4 cellular contexts compared by ENCODE assay signal in the genomic region with DNA sequence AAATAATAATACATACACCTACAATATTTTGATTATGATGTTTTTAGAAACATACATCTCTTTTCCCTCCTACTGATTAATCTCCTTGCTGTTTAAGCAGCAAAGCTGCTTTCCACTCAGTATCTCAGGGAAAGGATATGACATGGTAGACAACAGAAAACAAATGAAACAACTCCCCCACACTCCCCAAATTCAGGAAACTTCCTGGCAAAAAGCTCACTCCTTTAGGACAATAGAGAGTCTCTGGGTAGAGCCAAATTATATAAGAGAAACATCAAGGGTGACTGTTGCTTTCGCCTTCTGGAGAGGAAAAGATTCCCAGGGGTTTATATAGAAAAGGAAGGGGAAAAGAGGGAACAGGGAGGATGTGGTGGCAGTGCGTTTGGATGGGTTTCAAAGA.
"Had no signal": no experiment of that assay in that cellular context is flagged by ENCODE, and none has a peak within 500 bp of the region (broad histone marks: within the 10 kb centered on the region; RNA-seq: fewer than 3 reads in every experiment).

No MANE protein-coding gene starts in this region.

- H3K9me3 Mint-ChIP-seq: GM23338, H9, IgD-negative memory B cell had no signal

- H3K4me3 ChIP-seq: GM23338 had no signal

- H3K4me1 Mint-ChIP-seq: GM23338, H9, IgD-negative memory B cell had no signal

- H3K27ac Mint-ChIP-seq: GM23338, H9, IgD-negative memory B cell had no signal

- H3K4me3 Mint-ChIP-seq: GM23338, H9, IgD-negative memory B cell had no signal

- DNase-seq: H9, HCEC 1CT had no signal

- ATAC-seq: GM23338 had no signal

- H3K36me3 Mint-ChIP-seq: IgD-negative memory B cell had no signal
